ENCODE assay signal across 8 cellular contexts in genomic region chr1:36148821-36149236, GRCh38. TPM values are rescaled to one million over a fixed set of nuclear protein-coding genes. Genes with fewer than 3 reads are reported as not detected.
DNase-seq lines count a peak whose midpoint lies in the region; ATAC-seq, FAIRE-seq and TF ChIP-seq lines count a peak whose summit lies in the region.

No MANE protein-coding gene starts in this region.

- peak overlapping the region; percentile 59 to 96 (median 76) for H3K4me3 ChIP-seq in adrenal gland
- peak overlapping the region; percentile 76 to 83 (median 81) for H3K4me3 ChIP-seq in HepG2 (replicated peaks in 1 of 3; ENCODE audit: insufficient read depth in 1 of 3, low read depth in 2 of 3, low read length in 3 of 3)
- H3K4me3 ChIP-seq in tibial artery = peak overlapping the region; percentile 84 to 93

- POLR2A ChIA-PET in HepG2 (lab: Yijun Ruan, JAX) = interaction anchor here (1.0 to 3.5 kb wide), 13 partner anchors 12 to 315 kb away, joined by 3 to 34 read pairs (median 7); partner anchors contain the start of genes MRPS15 and THRAP3

- H3K27ac Mint-ChIP-seq in activated T-cell treated with anti-CD3 and anti-CD28 coated beads, Interleukin-2, amount 50 U/mL, for 72 hours = peak overlapping the region; percentile 94

- in situ Hi-C loops in HepG2 (cut with HindIII; ENCODE audit: extremely low pct_ligation_motif_present, low pct_unique_long_range_greater_than_20kb) = no loop called here

- TSS peak; percentile 83 for BruUV-seq in HepG2 (replicated peaks; lab: Mats Ljungman, UMichigan)

- no peaks in the 10 kb centered on the region for H3K27me3 Mint-ChIP-seq in activated T-cell treated with anti-CD3 and anti-CD28 coated beads, Interleukin-2, amount 50 U/mL, for 72 hours (ENCODE audit: low read depth)

- peaks cover 0 to 8% of the 10 kb centered on the region in 2 donors for H3K36me3 ChIP-seq in adrenal gland (replicated peaks in 1 of 2)
- no peaks in the 10 kb centered on the region for H3K36me3 ChIP-seq in HepG2 (replicated peaks in 1 of 2; ENCODE audit: control insufficient read depth in 1 of 2, insufficient read depth in 2 of 2, low read length in 2 of 2)
- peaks cover 0 to 5% (median 3%) of the 10 kb centered on the region in 3 donors for H3K36me3 ChIP-seq in tibial artery

- H3K4me2 ChIP-seq in HepG2 (ENCODE audit: low read depth, low read length) = peak overlapping the region; percentile 85

- no peak for DNase-seq in activated T-cell treated with anti-CD3 and anti-CD28 coated beads, Interleukin-2, amount 50 U/mL, for 72 hours
- DNase-seq in activated T-cell treated with anti-CD3 and anti-CD28 coated beads, Interleukin-2, amount 50 U/mL, for 1 hour = no peak
- DNase-seq in adrenal gland (no peak), HepG2 (ENCODE audit: low spot score) (no peak), tibial artery (no peak), DMS 273 treated with DMSO at 0.1 percent for 48 hours (lab: John Stamatoyannopoulos, UW) (no peak), 8988T (no peak)

- no peak for ATAC-seq in activated T-cell treated with anti-CD3 and anti-CD28 coated beads, Interleukin-2, amount 50 U/mL, for 72 hours (replicated peaks in 1 of 2)
- ATAC-seq in HepG2 = no peak
- no peak for ATAC-seq in GM19455 (IDR thresholded peaks at IDR 0.05; ENCODE audit: unreplicated experiment)

- peaks cover 0 to 6% of the 10 kb centered on the region in 2 donors for H3K36me3 Mint-ChIP-seq in activated T-cell treated with anti-CD3 and anti-CD28 coated beads, Interleukin-2, amount 50 U/mL, for 72 hours (ENCODE audit: insufficient read depth in 2 of 2)

- peaks cover 68% of the 10 kb centered on the region for H3K4me1 Mint-ChIP-seq in activated T-cell treated with anti-CD3 and anti-CD28 coated beads, Interleukin-2, amount 50 U/mL, for 72 hours (ENCODE audit: low read depth)

- no peaks in the 10 kb centered on the region for H4K20me1 ChIP-seq in HepG2 (ENCODE audit: insufficient read depth, low read length)

- CTCF ChIA-PET in HepG2 (lab: Yijun Ruan, JAX; ENCODE audit: low intra/inter-chr PET ratio, low total read pairs) = interaction anchor here (1.7 to 2.6 kb wide), 2 partner anchors 39 to 137 kb away, joined by 18 to 43 read pairs; no protein-coding TSS in a partner anchor

- intact Hi-C loops in adrenal gland (cut with DNase I) (loop anchor here (5.0 to 10.0 kb wide), 2 partner anchors 143 to 246 kb away; partner anchors contain the start of gene LSM10 (in 1 of the 2)), HepG2 (cut with micrococcal nuclease; ENCODE audit: unreplicated experiment) (loop anchor here (1.0 to 10.0 kb wide), 3 partner anchors 39 to 276 kb away; no protein-coding TSS in a partner anchor), tibial artery (cut with DNase I; ENCODE audit: low total_unique reads) (loop anchor here (2.0 kb wide), 1 partner anchor 76 kb away; the partner anchor contains the start of gene THRAP3)

- peak overlapping the region; percentile 87 for H3K9ac ChIP-seq in HepG2 (ENCODE audit: insufficient read depth, low read depth, low read length)

- no peak for TF ChIP-seq POLR2A in adrenal gland (IDR thresholded peaks at IDR 0.05)
- no peak for TF ChIP-seq POLR2A in HepG2 (IDR thresholded peaks at IDR 0.05; ENCODE audit: insufficient read depth in 1 of 2, low read depth in 2 of 2, low read length in 2 of 2)

- 1 to 5% (median 1%) methylated on average over 13 to 16 of the region's 16 CpGs for WGBS in adrenal gland, 4 donors
- WGBS in HepG2 (ENCODE audit: low lambda C conversion rate) = 8% methylated on average over 8 of the region's 16 CpGs

- H3K27me3 ChIP-seq in adrenal gland = no peaks in the 10 kb centered on the region
- H3K27me3 ChIP-seq in HepG2 (ENCODE audit: control insufficient read depth in 1 of 2, insufficient read depth in 2 of 2, low read length in 2 of 2) = no peaks in the 10 kb centered on the region
- no peaks in the 10 kb centered on the region for H3K27me3 ChIP-seq in tibial artery

- TF ChIP-seq CTCF in adrenal gland (IDR thresholded peaks at IDR 0.05) = no peak
- TF ChIP-seq CTCF in HepG2 (CRISPR knock-in tag; IDR thresholded peaks at IDR 0.05) = no peak
- TF ChIP-seq CTCF in tibial artery (IDR thresholded peaks at IDR 0.05) = no peak

- TF ChIP-seq EP300 in HepG2 (IDR thresholded peaks at IDR 0.05; ENCODE audit: low read depth in 2 of 2, low read length in 2 of 2) (no peak), HepG2 (CRISPR knock-in tag; IDR thresholded peaks at IDR 0.05; ENCODE audit: borderline replicate concordance) (no peak)

- peak overlapping the region; percentile 92 to 93 for H3K4me3 Mint-ChIP-seq in activated T-cell treated with anti-CD3 and anti-CD28 coated beads, Interleukin-2, amount 50 U/mL, for 72 hours

- H2AFZ ChIP-seq in HepG2 (ENCODE audit: low read length) = peak overlapping the region; percentile 24

- H3K9me3 Mint-ChIP-seq in activated T-cell treated with anti-CD3 and anti-CD28 coated beads, Interleukin-2, amount 50 U/mL, for 72 hours = no peaks in the 10 kb centered on the region

- H3K9me3 ChIP-seq in adrenal gland (replicated peaks in 1 of 3) (no peaks in the 10 kb centered on the region), HepG2 (ENCODE audit: low read length) (no peaks in the 10 kb centered on the region), tibial artery (no peaks in the 10 kb centered on the region)

- FAIRE-seq in HepG2 (lab: Jason Lieb, UNC) = no peak

- H3K27ac ChIP-seq in adrenal gland (peak overlapping the region; percentile 74 to 96 (median 89)), HepG2 (ENCODE audit: extremely low read length, insufficient read depth, low read length) (peak overlapping the region; percentile 80), tibial artery (peak overlapping the region; percentile 89 to 100)

- TF ChIP-seq RAD21 in HepG2 (CRISPR knock-in tag; IDR thresholded peaks at IDR 0.05) = no peak

- peaks cover 8% of the 10 kb centered on the region for H3K79me2 ChIP-seq in HepG2 (ENCODE audit: insufficient read depth, low read length)

- H3K4me1 ChIP-seq in adrenal gland (replicated peaks in 1 of 2) (peaks cover 27 to 45% of the 10 kb centered on the region in 2 donors), HepG2 (ENCODE audit: insufficient read depth, low read length) (peaks cover 52% of the 10 kb centered on the region), tibial artery (peaks cover 0 to 59% (median 34%) of the 10 kb centered on the region in 4 donors)

RNA-seq across cellular contexts. Expression of gene TRAPPC3, which starts 0.5 kb away (rescaled TPM):
- total RNA-seq in activated T-cell treated with anti-CD3 and anti-CD28 coated beads, Interleukin-2, amount 50 U/mL, for 72 hours = 10 to 100 TPM; 46.2 to 56.2 TPM
- total RNA-seq in adrenal gland (100 to 1,000 TPM in 6 of 8 donors, 10 to 100 TPM in 2; 74.6 to 182 (median 133) TPM), HepG2 (2016; rRNA removed; fragmentation: Illumina TruSeq; extraction: Trizol) (62.4 and 66.7 TPM in 2 replicates)
- polyA plus RNA-seq in adrenal gland (100 to 1,000 TPM in 1 of 3 donors, 10 to 100 TPM in 2; 54.0 to 106 (median 65.1) TPM), HepG2 (2011; rRNA removed) (48.0 and 53.7 TPM in 2 replicates)
- total RNA-seq in HepG2 (2016; cell fraction: cytosol; rRNA removed; fragmentation: Illumina TruSeq; extraction: Trizol; ENCODE audit: low read depth) = 33.8 and 35.1 TPM in 2 replicates
- 67.4 and 70.9 TPM in 2 replicates for total RNA-seq in HepG2 (2016; cell fraction: insoluble cytoplasmic fraction; rRNA removed; fragmentation: Illumina TruSeq; extraction: Trizol)
- 51.3 and 59.4 TPM in 2 replicates for total RNA-seq in HepG2 (2016; cell fraction: membrane; rRNA removed; fragmentation: Illumina TruSeq; extraction: Trizol)
- total RNA-seq in HepG2 (2016; cell fraction: nucleus; rRNA removed; fragmentation: Illumina TruSeq; extraction: Trizol) = 32.1 and 40.4 TPM in 2 replicates
- polyA plus RNA-seq in HepG2 (2011; cell fraction: cytosol; rRNA removed) = 54.6 and 63.8 TPM in 2 replicates
- 23.5 and 23.9 TPM in 2 replicates for polyA plus RNA-seq in HepG2 (2011; cell fraction: nucleus; rRNA removed)
- polyA plus RNA-seq in HepG2 (2012) = 39.6 and 48.9 TPM in 2 replicates
- polyA plus RNA-seq in HepG2 (2016; cell fraction: cytosol; fragmentation: Illumina TruSeq; extraction: Trizol; ENCODE audit: low read depth) = 32.8 and 40.4 TPM in 2 replicates
- 70.8 and 86.6 TPM in 2 replicates for polyA plus RNA-seq in HepG2 (2016; cell fraction: insoluble cytoplasmic fraction; fragmentation: Illumina TruSeq; extraction: Trizol; ENCODE audit: low read depth)
- 45.9 and 53.3 TPM in 2 replicates for polyA plus RNA-seq in HepG2 (2016; cell fraction: membrane; fragmentation: Illumina TruSeq; extraction: Trizol; ENCODE audit: low read depth)
- 58.4 and 69.5 TPM in 2 replicates for polyA plus RNA-seq in HepG2 (2016; cell fraction: nucleus; fragmentation: Illumina TruSeq; extraction: Trizol; ENCODE audit: insufficient read depth, low read depth)
- 12.2 and 41.8 TPM in 2 replicates for polyA minus RNA-seq in HepG2 (2011; rRNA and poly(A)+ RNA removed; ENCODE audit: low replicate concordance)
- 16.1 and 26.3 TPM in 2 replicates for polyA minus RNA-seq in HepG2 (2011; cell fraction: cytosol; rRNA and poly(A)+ RNA removed)
- 10.3 and 14.2 TPM in 2 replicates for polyA minus RNA-seq in HepG2 (2011; cell fraction: nucleus; rRNA and poly(A)+ RNA removed)

RNA-seq across cellular contexts. Expression of gene MAP7D1, which starts 7.1 kb away (rescaled TPM):
- total RNA-seq in activated T-cell treated with anti-CD3 and anti-CD28 coated beads, Interleukin-2, amount 50 U/mL, for 72 hours = 100 to 1,000 TPM; 131 to 142 TPM
- 100 to 1,000 TPM in 1 of 8 donors, 10 to 100 TPM in 7; 60.2 to 121 (median 76.8) TPM for total RNA-seq in adrenal gland
- 10 to 100 TPM; 39.7 to 79.9 (median 47.2) TPM for polyA plus RNA-seq in adrenal gland
- 5.5 and 7.2 TPM in 2 replicates for total RNA-seq in HepG2 (2016; rRNA removed; fragmentation: Illumina TruSeq; extraction: Trizol)
- 2.9 and 3.9 TPM in 2 replicates for total RNA-seq in HepG2 (2016; cell fraction: cytosol; rRNA removed; fragmentation: Illumina TruSeq; extraction: Trizol; ENCODE audit: low read depth)
- total RNA-seq in HepG2 (2016; cell fraction: insoluble cytoplasmic fraction; rRNA removed; fragmentation: Illumina TruSeq; extraction: Trizol) = 6.3 and 7.8 TPM in 2 replicates
- total RNA-seq in HepG2 (2016; cell fraction: membrane; rRNA removed; fragmentation: Illumina TruSeq; extraction: Trizol) = 4.2 TPM in 2 replicates
- 6.1 and 7.9 TPM in 2 replicates for total RNA-seq in HepG2 (2016; cell fraction: nucleus; rRNA removed; fragmentation: Illumina TruSeq; extraction: Trizol)
- polyA plus RNA-seq in HepG2 (2011; rRNA removed) = 5.6 and 6.8 TPM in 2 replicates
- 4.7 and 5.2 TPM in 2 replicates for polyA plus RNA-seq in HepG2 (2011; cell fraction: cytosol; rRNA removed)
- 14.7 and 14.9 TPM in 2 replicates for polyA plus RNA-seq in HepG2 (2011; cell fraction: nucleus; rRNA removed)
- 7.7 and 14.1 TPM in 2 replicates for polyA plus RNA-seq in HepG2 (2012)
- 1.7 and 2.4 TPM in 2 replicates for polyA plus RNA-seq in HepG2 (2016; cell fraction: cytosol; fragmentation: Illumina TruSeq; extraction: Trizol; ENCODE audit: low read depth)
- 14.2 and 15.7 TPM in 2 replicates for polyA plus RNA-seq in HepG2 (2016; cell fraction: insoluble cytoplasmic fraction; fragmentation: Illumina TruSeq; extraction: Trizol; ENCODE audit: low read depth)
- 4.5 and 4.6 TPM in 2 replicates for polyA plus RNA-seq in HepG2 (2016; cell fraction: membrane; fragmentation: Illumina TruSeq; extraction: Trizol; ENCODE audit: low read depth)
- polyA plus RNA-seq in HepG2 (2016; cell fraction: nucleus; fragmentation: Illumina TruSeq; extraction: Trizol; ENCODE audit: insufficient read depth, low read depth) = 19.3 and 21.5 TPM in 2 replicates
- polyA minus RNA-seq in HepG2 (2011; rRNA and poly(A)+ RNA removed; ENCODE audit: low replicate concordance) = 8.3 and 16.3 TPM in 2 replicates
- polyA minus RNA-seq in HepG2 (2011; cell fraction: cytosol; rRNA and poly(A)+ RNA removed) = 6.0 and 8.5 TPM in 2 replicates
- polyA minus RNA-seq in HepG2 (2011; cell fraction: nucleus; rRNA and poly(A)+ RNA removed) = 4.0 and 7.2 TPM in 2 replicates

RNA-seq across cellular contexts. Expression of gene COL8A2, which starts 23.8 kb away (rescaled TPM):
- total RNA-seq in activated T-cell treated with anti-CD3 and anti-CD28 coated beads, Interleukin-2, amount 50 U/mL, for 72 hours = under 1 TPM; 0.07 to 0.09 TPM
- total RNA-seq in adrenal gland (1 to 10 TPM in 6 of 8 donors, under 1 TPM in 2; 0.74 to 6.6 (median 2.8) TPM), HepG2 (2016; rRNA removed; fragmentation: Illumina TruSeq; extraction: Trizol) (0.04 and 0.24 TPM in 2 replicates)
- polyA plus RNA-seq in adrenal gland (1 to 10 TPM in 2 of 3 donors, under 1 TPM in 1; 0.66 to 2.3 (median 1.2) TPM), HepG2 (2011; rRNA removed) (0.13 and 0.24 TPM in 2 replicates)
- not detected in 2 replicates for total RNA-seq in HepG2 (2016; cell fraction: cytosol; rRNA removed; fragmentation: Illumina TruSeq; extraction: Trizol; ENCODE audit: low read depth)
- 0.04 and 0.09 TPM in 2 replicates for total RNA-seq in HepG2 (2016; cell fraction: insoluble cytoplasmic fraction; rRNA removed; fragmentation: Illumina TruSeq; extraction: Trizol)
- 0.06 TPM in 1 of 2 replicates, not detected in the other for total RNA-seq in HepG2 (2016; cell fraction: membrane; rRNA removed; fragmentation: Illumina TruSeq; extraction: Trizol)
- 0.19 and 0.34 TPM in 2 replicates for total RNA-seq in HepG2 (2016; cell fraction: nucleus; rRNA removed; fragmentation: Illumina TruSeq; extraction: Trizol)
- polyA plus RNA-seq in HepG2 (2011; cell fraction: cytosol; rRNA removed) = 0.21 and 0.22 TPM in 2 replicates
- 0.52 and 0.53 TPM in 2 replicates for polyA plus RNA-seq in HepG2 (2011; cell fraction: nucleus; rRNA removed)
- 0.13 and 0.17 TPM in 2 replicates for polyA plus RNA-seq in HepG2 (2012)
- polyA plus RNA-seq in HepG2 (2016; cell fraction: cytosol; fragmentation: Illumina TruSeq; extraction: Trizol; ENCODE audit: low read depth) = not detected in 2 replicates
- 0.10 TPM in 1 of 2 replicates, not detected in the other for polyA plus RNA-seq in HepG2 (2016; cell fraction: insoluble cytoplasmic fraction; fragmentation: Illumina TruSeq; extraction: Trizol; ENCODE audit: low read depth)
- polyA plus RNA-seq in HepG2 (2016; cell fraction: membrane; fragmentation: Illumina TruSeq; extraction: Trizol; ENCODE audit: low read depth) = 0.03 TPM in 1 of 2 replicates, not detected in the other
- 0.20 TPM in 1 of 2 replicates, not detected in the other for polyA plus RNA-seq in HepG2 (2016; cell fraction: nucleus; fragmentation: Illumina TruSeq; extraction: Trizol; ENCODE audit: insufficient read depth, low read depth)
- 0.07 and 0.52 TPM in 2 replicates for polyA minus RNA-seq in HepG2 (2011; rRNA and poly(A)+ RNA removed; ENCODE audit: low replicate concordance)
- 0.20 and 0.26 TPM in 2 replicates for polyA minus RNA-seq in HepG2 (2011; cell fraction: cytosol; rRNA and poly(A)+ RNA removed)
- polyA minus RNA-seq in HepG2 (2011; cell fraction: nucleus; rRNA and poly(A)+ RNA removed) = 0.50 and 0.52 TPM in 2 replicates
